Comparison of ENCODE assay signal across 16 cellular contexts in genomic region chr4:38943355-38943754, GRCh38.
DNase-seq lines count a peak whose midpoint lies in the region; ATAC-seq and TF ChIP-seq lines count a peak whose summit lies in the region.
"Had no signal": no experiment of that assay in that cellular context is flagged by ENCODE, and none has a peak within 500 bp of the region (broad histone marks: within the 10 kb centered on the region; RNA-seq: fewer than 3 reads in every experiment).

No MANE protein-coding gene starts in this region.

- peak overlapping the region; percentile 33 for H2BK5ac ChIP-seq in mesenchymal stem cell (ENCODE audit: low read depth, low read length, poor library complexity, severe bottlenecking)

- H3K9me3 ChIP-seq in mesenchymal stem cell (ENCODE audit: control insufficient read depth, low read length) (no peaks in the 10 kb centered on the region), transverse colon (no peaks in the 10 kb centered on the region), breast epithelium (no peaks in the 10 kb centered on the region)

- no peak overlapping the region for H4K8ac ChIP-seq in mesenchymal stem cell (ENCODE audit: low read length)

- no peak overlapping the region for H3K4me2 ChIP-seq in mesenchymal stem cell (ENCODE audit: low read length, poor library complexity, severe bottlenecking)

- in situ Hi-C loops in transverse colon (cut with MboI; ENCODE audit: low pct_ligation_motif_present in 1 of 4, low pct_unique_long_range_greater_than_20kb in 1 of 4, low sequenced_read_pairs in 3 of 4), result no loop called here

- WGBS in mesenchymal stem cell, result 63% methylated on average over 3 of the region's 4 CpGs
- 67% methylated on average over 4 of the region's 4 CpGs; no CpG with 5 or more reads in 1 of the 2 donors for WGBS in transverse colon (ENCODE audit: low coverage in 1 of 2), 2 donors

- H2BK15ac ChIP-seq in mesenchymal stem cell (ENCODE audit: low read depth, poor library complexity, severe bottlenecking), result no peak overlapping the region

- H2BK120ac ChIP-seq in mesenchymal stem cell (ENCODE audit: low read depth, low read length), result no peak overlapping the region

- no peak overlapping the region for H3K4me3 ChIP-seq in choroid plexus epithelial cell (ENCODE audit: low read depth, low read length)
- H3K4me3 ChIP-seq in mesenchymal stem cell (ENCODE audit: insufficient read depth in 1 of 2, low read depth in 1 of 2, low read length in 2 of 2), result no peak overlapping the region
- no peak overlapping the region for H3K4me3 ChIP-seq in transverse colon
- H3K4me3 ChIP-seq in breast epithelium, result no peak overlapping the region

- peak overlapping the region in 1 of 2 experiments; percentile 64 for H2BK12ac ChIP-seq in mesenchymal stem cell (ENCODE audit: low read length in 2 of 2)

- peaks cover 6% of the 10 kb centered on the region for H3K4me1 ChIP-seq in mesenchymal stem cell (ENCODE audit: control insufficient read depth, insufficient read depth, low read depth, low read length)
- H3K4me1 ChIP-seq in transverse colon, result peaks cover 0 to 9% (median 4%) of the 10 kb centered on the region in 4 donors
- H3K4me1 ChIP-seq in breast epithelium, result no peaks in the 10 kb centered on the region

- peak; percentile 45 for TF ChIP-seq EP300 in transverse colon (IDR thresholded peaks at IDR 0.05; ENCODE audit: low read depth)

- no peak for TF ChIP-seq POLR2A in transverse colon (IDR thresholded peaks at IDR 0.05)
- TF ChIP-seq POLR2A in breast epithelium (IDR thresholded peaks at IDR 0.05), result no peak
- TF ChIP-seq POLR2A in GM18505 (IDR thresholded peaks at IDR 0.05; ENCODE audit: borderline replicate concordance, extremely low read depth, insufficient read depth, insufficient read length), result no peak

- no peak overlapping the region for H3K4ac ChIP-seq in mesenchymal stem cell (ENCODE audit: low read depth in 1 of 2, low read length in 2 of 2)

- intact Hi-C loops in transverse colon (cut with DNase I; ENCODE audit: low total_unique reads), result no loop called here
- intact Hi-C loops in breast epithelium (cut with DNase I; ENCODE audit: low total_unique reads), result no loop called here

- TF ChIP-seq CTCF in choroid plexus epithelial cell (conservative IDR thresholded peaks at IDR 0.05; ENCODE audit: low read depth, low read length), result no peak
- no peak for TF ChIP-seq CTCF in transverse colon (IDR thresholded peaks at IDR 0.05)
- no peak for TF ChIP-seq CTCF in breast epithelium (IDR thresholded peaks at IDR 0.05)

- no peak overlapping the region for H3K23ac ChIP-seq in mesenchymal stem cell (ENCODE audit: low read length in 2 of 2)

- peak; percentile 5 for DNase-seq in NCI-H748 (lab: John Stamatoyannopoulos, UW; ENCODE audit: unreplicated experiment)
- DNase-seq in NCI-H748 treated with DMSO at 0.1 percent for 48 hours (lab: John Stamatoyannopoulos, UW), result no peak
- peak; percentile 83 for DNase-seq in choroid plexus epithelial cell (ENCODE audit: low read depth)
- DNase-seq in mesenchymal stem cell, result peak; percentile 86
- peak; percentile 71 for DNase-seq in transverse colon
- DNase-seq in breast epithelium (ENCODE audit: low spot score in 2 of 2), result no peak
- no peak for DNase-seq in GDM1 (lab: John Stamatoyannopoulos, UW)
- DNase-seq: activated CD4-positive, alpha-beta T cell treated with anti-CD3 and anti-CD28 coated beads for 1 hour; activated CD8-positive, alpha-beta memory T cell treated with anti-CD3 and anti-CD28 coated beads, Interleukin-2, amount 50 U/mL, for 48 hours; COR-L47; hippocampal formation; MV-4-11; NCI-H510A; T-helper 17 cell had no signal

- H3K36me3 ChIP-seq in mesenchymal stem cell (ENCODE audit: control insufficient read depth in 1 of 2, insufficient read depth in 2 of 2, low read depth in 1 of 2, low read length in 2 of 2), result peaks cover 23 to 77% of the 10 kb centered on the region in 2 experiments
- peaks cover 0 to 8% (median 1%) of the 10 kb centered on the region in 4 donors for H3K36me3 ChIP-seq in transverse colon
- no peaks in the 10 kb centered on the region for H3K36me3 ChIP-seq in breast epithelium

- H2AFZ ChIP-seq in mesenchymal stem cell (ENCODE audit: low read depth, low read length), result no peak overlapping the region

- no peak overlapping the region for H3K14ac ChIP-seq in mesenchymal stem cell (ENCODE audit: low read length in 2 of 2)

- H3K79me1 ChIP-seq in mesenchymal stem cell (replicated peaks; ENCODE audit: low read length, poor library complexity, severe bottlenecking), result peaks cover 8% of the 10 kb centered on the region

- no peak overlapping the region for H2AK5ac ChIP-seq in mesenchymal stem cell (ENCODE audit: low read length, severe bottlenecking)

- ATAC-seq in GM18505 (IDR thresholded peaks at IDR 0.05; ENCODE audit: unreplicated experiment), result no peak
- ATAC-seq: stimulated activated memory B cell treated with anti-CD40 and anti-IgM and Interleukin-4, amounts not matched to agents 10 μg/mL and 1 μg/mL and 100 μg/mL, for 72 hours; T-helper 17 cell had no signal

- H4K91ac ChIP-seq in mesenchymal stem cell (ENCODE audit: low read length), result no peak overlapping the region

- H3K9ac ChIP-seq in mesenchymal stem cell (ENCODE audit: low read length), result no peak overlapping the region

- H3K27me3 ChIP-seq in mesenchymal stem cell (ENCODE audit: control insufficient read depth in 1 of 2, insufficient read depth in 1 of 2, low read length in 2 of 2) (no peaks in the 10 kb centered on the region), transverse colon (no peaks in the 10 kb centered on the region), breast epithelium (no peaks in the 10 kb centered on the region)

- H3K27ac ChIP-seq in mesenchymal stem cell (ENCODE audit: low read length, poor library complexity, severe bottlenecking), result no peak overlapping the region
- H3K27ac ChIP-seq in transverse colon, result peak overlapping the region; percentile 54 to 80 (median 76)
- H3K27ac ChIP-seq in breast epithelium, result no peak overlapping the region

- H3K18ac ChIP-seq in mesenchymal stem cell (ENCODE audit: low read depth in 1 of 2, low read length in 2 of 2), result peak overlapping the region in 1 of 2 experiments; percentile 44

Comparison
In these comparisons a context has a peak if more than half of its experiments do, and no peak if none do; other contexts are left out.
1. DNase-seq: peak in NCI-H748 (single experiment), choroid plexus epithelial cell (single experiment), mesenchymal stem cell (single experiment) and transverse colon (single experiment); none in NCI-H748 treated with DMSO at 0.1 percent for 48 hours (single experiment), breast epithelium (0 of 2) and GDM1 (single experiment).
2. H3K27ac ChIP-seq: peak in transverse colon (4 of 4); none in mesenchymal stem cell (single experiment) and breast epithelium (0 of 2).